Comparison of ENCODE assay signal across 13 cellular contexts in the genomic region with DNA sequence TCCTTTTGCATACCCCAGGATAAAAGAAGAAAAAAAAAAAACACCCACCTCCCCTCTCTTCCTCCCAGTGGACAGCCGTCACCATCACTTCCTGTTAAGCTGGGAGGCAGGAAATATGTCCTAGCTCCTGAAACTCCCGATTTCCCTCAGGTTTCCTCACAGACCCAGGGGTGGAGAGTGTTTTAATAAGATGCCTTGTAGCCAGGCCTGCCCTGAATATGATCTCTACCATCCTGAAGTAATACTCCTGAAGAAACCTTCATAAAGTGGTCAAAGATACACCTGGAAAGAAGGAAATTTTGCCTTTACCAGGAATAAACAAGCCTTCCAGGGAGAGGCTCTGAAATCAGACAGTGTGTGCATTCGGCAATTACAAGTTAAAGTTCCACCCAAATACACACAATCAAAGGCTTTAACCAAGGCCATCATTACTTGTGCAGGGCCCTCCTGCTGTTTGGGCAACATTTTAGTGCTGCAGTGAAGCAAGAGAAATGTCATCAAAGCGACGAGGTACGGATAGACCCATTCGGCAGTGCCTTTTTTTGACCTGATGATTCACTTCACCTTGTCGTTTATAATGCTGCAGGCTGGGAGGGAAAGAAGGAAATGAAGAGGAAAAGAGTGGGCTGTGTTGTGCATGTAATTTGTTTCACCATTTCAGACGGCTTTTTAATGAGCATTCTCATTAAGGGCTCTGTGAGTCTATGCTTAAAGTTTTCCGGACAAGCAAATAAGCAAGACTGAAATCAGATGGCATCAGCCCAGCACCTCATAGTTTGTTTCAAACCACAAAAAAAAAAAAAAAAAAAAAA. TPM values are rescaled to one million over a fixed set of nuclear protein-coding genes. Genes with fewer than 3 reads are reported as not detected.
DNase-seq lines count a peak whose midpoint lies in the region; ATAC-seq and TF ChIP-seq lines count a peak whose summit lies in the region.
"Had no signal": no experiment of that assay in that cellular context is flagged by ENCODE, and none has a peak within 500 bp of the region (broad histone marks: within the 10 kb centered on the region; RNA-seq: fewer than 3 reads in every experiment).

No MANE protein-coding gene starts in this region.

- ATAC-seq in right cardiac atrium (peak; percentile 6 to 60), Right ventricle myocardium superior (ENCODE audit: poor library complexity) (no peak), lung (ENCODE audit: insufficient read depth, low FRiP score) (no peak)
- ATAC-seq: PC-3 had no signal

- DNase-seq in right cardiac atrium (no peak), Right ventricle myocardium superior (no peak), cardiac fibroblast (ENCODE audit: low read depth in 2 of 2) (peak; percentile 28 to 55), lung (ENCODE audit: low spot score) (no peak), DMS 273 treated with DMSO at 0.1 percent for 48 hours (lab: John Stamatoyannopoulos, UW) (no peak), NCI-H1105 (lab: John Stamatoyannopoulos, UW) (no peak), DMS79 (lab: John Stamatoyannopoulos, UW) (no peak), H7 (no peak)
- DNase-seq: activated CD4-positive, alpha-beta T cell treated with anti-CD3 and anti-CD28 coated beads, Interleukin-2, amount 50 U/mL, for 4 hours; aorta; CD4-positive, CD25-positive, alpha-beta regulatory T cell; PC-3; uterus had no signal

- 47% methylated on average over 10 of the region's 10 CpGs for WGBS in right cardiac atrium
- 41 to 46% methylated on average over 10 of the region's 10 CpGs for WGBS in lung, 2 donors

- H3K4me3 ChIP-seq in right cardiac atrium (ENCODE audit: low read length) (no peak overlapping the region), cardiac fibroblast (replicated peaks in 1 of 2; ENCODE audit: low read depth in 2 of 2, low read length in 2 of 2) (no peak overlapping the region), lung (no peak overlapping the region), H7 (ENCODE audit: insufficient read depth, low read depth, low read length) (no peak overlapping the region)
- H3K4me3 ChIP-seq: uterus had no signal

- H3K27me3 ChIP-seq in right cardiac atrium (ENCODE audit: control insufficient read depth, insufficient read depth) (no peaks in the 10 kb centered on the region), lung (ENCODE audit: control insufficient read depth, insufficient read depth) (no peaks in the 10 kb centered on the region), H7 (ENCODE audit: control insufficient read depth, insufficient read depth, low read length) (no peaks in the 10 kb centered on the region)
- H3K27me3 ChIP-seq: uterus had no signal

- H3K9me3 ChIP-seq in right cardiac atrium (ENCODE audit: control insufficient read depth, low read length): no peaks in the 10 kb centered on the region
- H3K9me3 ChIP-seq in lung (ENCODE audit: control insufficient read depth in 2 of 2, insufficient read depth in 1 of 2, low read length in 1 of 2): no peaks in the 10 kb centered on the region
- H3K9me3 ChIP-seq: uterus had no signal

- peaks cover 21% of the 10 kb centered on the region for H3K4me1 ChIP-seq in right cardiac atrium (ENCODE audit: control insufficient read depth, insufficient read depth, low read length)
- H3K4me1 ChIP-seq in lung (ENCODE audit: control insufficient read depth in 2 of 2, insufficient read depth in 2 of 2, low read length in 2 of 2): peaks cover 15 to 21% of the 10 kb centered on the region in 2 donors

- H3K27ac ChIP-seq in right cardiac atrium (ENCODE audit: low read length) (peak overlapping the region; percentile 90), lung (ENCODE audit: low read depth in 1 of 2, low read length in 1 of 2) (peak overlapping the region; percentile 55 to 71)

- H3K36me3 ChIP-seq in lung (ENCODE audit: control insufficient read depth in 2 of 2, insufficient read depth in 2 of 2, low read length in 2 of 2): no peaks in the 10 kb centered on the region
- H3K36me3 ChIP-seq in H7 (replicated peaks; ENCODE audit: control insufficient read depth, insufficient read depth, low read length): no peaks in the 10 kb centered on the region
- H3K36me3 ChIP-seq: uterus had no signal

- TF ChIP-seq CTCF in cardiac fibroblast (IDR thresholded peaks at IDR 0.05; ENCODE audit: low read depth, low read length) (no peak), lung (IDR thresholded peaks at IDR 0.05; ENCODE audit: control extremely low read depth, extremely low read depth) (no peak)

- intact Hi-C loops in right cardiac atrium (cut with DNase I) (no loop called here), Right ventricle myocardium superior (cut with DNase I) (no loop called here)

RNA-seq across cellular contexts. Expression of gene RASAL2, which starts 41.0 kb away (rescaled TPM):
- total RNA-seq in right cardiac atrium (10 to 100 TPM; 21.2 to 34.3 (median 29.6) TPM), Right ventricle myocardium superior (26.8 TPM), lung (10 to 100 TPM; 26.3 to 34.8 TPM)
- polyA plus RNA-seq in right cardiac atrium (6.9 TPM), lung (1 to 10 TPM; 4.9 to 5.2 TPM)
- total RNA-seq in H7 (2014; rRNA removed; shearing (Covaris generic)): 25.7 and 33.3 TPM in 2 replicates
- total RNA-seq: CD4-positive, CD25-positive, alpha-beta regulatory T cell had no signal
- polyA plus RNA-seq: CD4-positive, CD25-positive, alpha-beta regulatory T cell had no signal

Comparison
In these comparisons a context has a peak if more than half of its experiments do, and no peak if none do; other contexts are left out.
1. ATAC-seq: peak in right cardiac atrium (2 of 2); none in Right ventricle myocardium superior (single experiment) and lung (single experiment).
2. DNase-seq: peak in cardiac fibroblast (2 of 2); none in right cardiac atrium (0 of 3), Right ventricle myocardium superior (single experiment), lung (single experiment), DMS 273 treated with DMSO at 0.1 percent for 48 hours (single experiment), NCI-H1105 (single experiment), DMS79 (single experiment) and H7 (single experiment).